Comparison of ENCODE assay signal across 9 cellular contexts in the genomic region with DNA sequence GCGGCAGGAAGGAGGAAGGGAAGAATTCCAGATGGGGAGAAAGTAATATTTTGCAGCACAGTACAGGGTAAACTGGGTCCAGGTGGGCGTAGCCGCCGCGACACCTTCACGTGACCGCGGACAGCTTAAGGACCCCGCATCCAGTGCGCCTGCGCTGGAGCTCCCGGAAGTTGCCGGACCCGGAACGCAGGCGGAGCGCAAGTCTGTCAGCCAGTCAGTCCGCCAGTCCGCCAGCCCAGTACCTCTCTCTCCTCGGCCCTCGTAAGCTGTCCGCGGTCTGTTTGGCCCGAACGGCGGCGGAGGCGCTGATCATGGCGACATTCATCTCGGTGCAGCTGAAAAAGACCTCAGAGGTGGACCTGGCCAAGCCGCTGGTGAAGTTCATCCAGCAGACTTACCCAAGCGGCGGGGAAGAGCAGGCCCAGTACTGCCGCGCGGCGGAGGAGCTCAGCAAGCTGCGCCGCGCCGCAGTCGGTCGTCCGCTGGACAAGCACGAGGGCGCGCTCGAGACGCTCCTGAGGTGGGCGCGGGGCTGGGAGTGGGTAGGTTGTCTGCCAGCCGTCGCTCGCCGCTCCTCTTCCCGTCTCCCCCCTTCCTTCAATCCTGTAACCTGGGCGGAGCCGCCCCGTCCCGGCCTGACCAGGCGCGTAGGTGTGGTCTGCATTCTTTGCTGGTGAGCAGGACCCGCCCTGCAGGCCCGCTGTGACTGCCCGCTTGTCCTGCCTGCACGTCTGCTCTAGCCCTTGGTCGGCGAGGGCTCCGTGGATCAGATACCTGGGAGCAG. TPM values are rescaled to one million over a fixed set of nuclear protein-coding genes. Genes with fewer than 3 reads are reported as not detected.
DNase-seq lines count a peak whose midpoint lies in the region; ATAC-seq, FAIRE-seq and TF ChIP-seq lines count a peak whose summit lies in the region.
"Had no signal": no experiment of that assay in that cellular context is flagged by ENCODE, and none has a peak within 500 bp of the region (broad histone marks: within the 10 kb centered on the region; RNA-seq: fewer than 3 reads in every experiment).

A gene with protein sequence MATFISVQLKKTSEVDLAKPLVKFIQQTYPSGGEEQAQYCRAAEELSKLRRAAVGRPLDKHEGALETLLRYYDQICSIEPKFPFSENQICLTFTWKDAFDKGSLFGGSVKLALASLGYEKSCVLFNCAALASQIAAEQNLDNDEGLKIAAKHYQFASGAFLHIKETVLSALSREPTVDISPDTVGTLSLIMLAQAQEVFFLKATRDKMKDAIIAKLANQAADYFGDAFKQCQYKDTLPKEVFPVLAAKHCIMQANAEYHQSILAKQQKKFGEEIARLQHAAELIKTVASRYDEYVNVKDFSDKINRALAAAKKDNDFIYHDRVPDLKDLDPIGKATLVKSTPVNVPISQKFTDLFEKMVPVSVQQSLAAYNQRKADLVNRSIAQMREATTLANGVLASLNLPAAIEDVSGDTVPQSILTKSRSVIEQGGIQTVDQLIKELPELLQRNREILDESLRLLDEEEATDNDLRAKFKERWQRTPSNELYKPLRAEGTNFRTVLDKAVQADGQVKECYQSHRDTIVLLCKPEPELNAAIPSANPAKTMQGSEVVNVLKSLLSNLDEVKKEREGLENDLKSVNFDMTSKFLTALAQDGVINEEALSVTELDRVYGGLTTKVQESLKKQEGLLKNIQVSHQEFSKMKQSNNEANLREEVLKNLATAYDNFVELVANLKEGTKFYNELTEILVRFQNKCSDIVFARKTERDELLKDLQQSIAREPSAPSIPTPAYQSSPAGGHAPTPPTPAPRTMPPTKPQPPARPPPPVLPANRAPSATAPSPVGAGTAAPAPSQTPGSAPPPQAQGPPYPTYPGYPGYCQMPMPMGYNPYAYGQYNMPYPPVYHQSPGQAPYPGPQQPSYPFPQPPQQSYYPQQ (plus strand): TSS at position 213 of the 784 bp plus-strand sequence. CDS start 99 bp downstream, at position 312.

- peaks cover 1% of the 10 kb centered on the region for H3K36me3 ChIP-seq in bronchial epithelial cell (ENCODE audit: control insufficient read depth, insufficient read depth, low read length)

- H3K27me3 ChIP-seq in AG04450 (ENCODE audit: control insufficient read depth, insufficient read depth, low read length) (no peaks in the 10 kb centered on the region), bronchial epithelial cell (ENCODE audit: control insufficient read depth, insufficient read depth, low read length) (no peaks in the 10 kb centered on the region)

- TF ChIP-seq CTCF in AG04450 (IDR thresholded peaks at IDR 0.05; ENCODE audit: low read depth, low read length) (peak; percentile 25; the same call in 1 of the 2 replicates), WI38 (IDR thresholded peaks at IDR 0.05; ENCODE audit: low read depth, low read length) (no peak), bronchial epithelial cell (IDR thresholded peaks at IDR 0.05; ENCODE audit: insufficient read depth, low read length, severe bottlenecking) (peak; percentile 2)

- ATAC-seq in GM18867 (IDR thresholded peaks at IDR 0.05; ENCODE audit: unreplicated experiment) (peak; percentile 93), HG03103 (IDR thresholded peaks at IDR 0.05; ENCODE audit: low read depth, unreplicated experiment) (peak; percentile 86)

- H3K4me3 ChIP-seq in AG04450 (ENCODE audit: low read depth, low read length) (peak within 1 kb of the TSS; percentile 76), WI38 (ENCODE audit: low read depth, low read length) (peak within 1 kb of the TSS; percentile 93), bronchial epithelial cell (ENCODE audit: low read depth, low read length) (peak within 1 kb of the TSS; percentile 100)

- peak within 1 kb of the TSS; percentile 96 for H3K27ac ChIP-seq in AG04450 (ENCODE audit: low read depth, low read length)

- peak; percentile 82 for DNase-seq in AG04450 (ENCODE audit: low read depth, low spot score)
- peak; percentile 88 for DNase-seq in NCI-H2227 (lab: John Stamatoyannopoulos, UW; ENCODE audit: unreplicated experiment)
- peak; percentile 92 for DNase-seq in bronchial epithelial cell (ENCODE audit: low read depth)
- peak; percentile 95 for DNase-seq in iPS-NIHi7 (ENCODE audit: extremely low spot score)
- DNase-seq in smooth muscle cell of the brain vasculature (ENCODE audit: low read depth, low spot score): peak; percentile 83

- CTCF ChIA-PET in AG04450 (lab: Charles Lee): interaction anchor here (0.7 to 6.5 kb wide), 6 partner anchors 12 to 667 kb away, joined by 3 to 68 read pairs (median 5); no protein-coding TSS in a partner anchor

- H3K9me3 ChIP-seq in AG04450 (ENCODE audit: control insufficient read depth, insufficient read depth, low read length): no peaks in the 10 kb centered on the region

- no peak for FAIRE-seq in bronchial epithelial cell (lab: Jason Lieb, UNC)
- FAIRE-seq: colon had no signal

- POLR2A ChIA-PET in AG04450 (lab: Yijun Ruan, JAX): interaction anchor here (0.5 to 2.1 kb wide), 8 partner anchors 12 to 528 kb away, joined by 3 to 6 read pairs (median 4); partner anchors contain the start of gene UBP1

RNA-seq across cellular contexts. Expression of the gene that starts here (rescaled TPM):
- polyA plus RNA-seq in AG04450 (2011; rRNA removed): 134 and 188 TPM in 2 replicates
- 90.5 and 108 TPM in 2 replicates for polyA minus RNA-seq in AG04450 (2011; rRNA and poly(A)+ RNA removed)
- 91.1 and 95.4 TPM in 2 replicates for total RNA-seq in bronchial epithelial cell

Comparison
In these comparisons a context has a peak if more than half of its experiments do, and no peak if none do; other contexts are left out.
1. Peak in every context shown above with its lines: DNase-seq, ATAC-seq, H3K4me3 ChIP-seq and H3K27ac ChIP-seq.